ENCODE assay signal across 8 cellular contexts in genomic region chr1:229430761-229431269, GRCh38. TPM values are rescaled to one million over a fixed set of nuclear protein-coding genes. Genes with fewer than 3 reads are reported as not detected.
A peak's percentile ranks its signal among the peaks of the same experiment; 100 is the strongest.
DNase-seq lines count a peak whose midpoint lies in the region; ATAC-seq and TF ChIP-seq lines count a peak whose summit lies in the region.

No MANE protein-coding gene starts in this region.

- TF ChIP-seq CTCF in heart right ventricle (IDR thresholded peaks at IDR 0.05) = peak in 1 of 9 donors; percentile 16

- intact Hi-C loops in heart right ventricle (cut with DNase I) = loop anchor here in 2 of 10 donors (2.0 to 10.0 kb wide), 2 partner anchors 20 to 136 kb away; no protein-coding TSS in a partner anchor

- peaks cover 81% of the 10 kb centered on the region for H3K27me3 Mint-ChIP-seq in activated T-cell treated with anti-CD3 and anti-CD28 coated beads, Interleukin-2, amount 50 U/mL, for 4 hours (ENCODE audit: low read depth)

- H3K4me3 ChIP-seq in HUES48 (ENCODE audit: low read depth, low read length) (peak overlapping the region; percentile 39), heart right ventricle (peak overlapping the region in 6 of 10 donors; percentile 29 to 65 (median 59)), skeletal muscle satellite cell (ENCODE audit: low read length) (no peak overlapping the region)

- H3K4me1 Mint-ChIP-seq in activated T-cell treated with anti-CD3 and anti-CD28 coated beads, Interleukin-2, amount 50 U/mL, for 4 hours (ENCODE audit: low read depth) = peaks cover 18% of the 10 kb centered on the region

- H3K36me3 Mint-ChIP-seq in activated T-cell treated with anti-CD3 and anti-CD28 coated beads, Interleukin-2, amount 50 U/mL, for 4 hours (ENCODE audit: insufficient read depth) = no peaks in the 10 kb centered on the region

- peaks cover 57% of the 10 kb centered on the region for H3K27me3 ChIP-seq in HUES48 (ENCODE audit: control insufficient read depth, insufficient read depth, low read length)
- peaks cover 15 to 100% (median 79%) of the 10 kb centered on the region in 7 donors for H3K27me3 ChIP-seq in heart right ventricle
- peaks cover 72% of the 10 kb centered on the region for H3K27me3 ChIP-seq in skeletal muscle satellite cell (ENCODE audit: control insufficient read depth, insufficient read depth, low read length)

- no peak overlapping the region for H3K9ac ChIP-seq in HUES48 (ENCODE audit: low read depth, low read length)
- no peak overlapping the region for H3K9ac ChIP-seq in skeletal muscle satellite cell (ENCODE audit: low read depth, low read length)

- peak overlapping the region; percentile 9 for H3K4me2 ChIP-seq in skeletal muscle satellite cell (ENCODE audit: low read length)

- 1 to 3% methylated on average over 16 of the region's 16 CpGs for WGBS in heart right ventricle, 2 donors

- no peak overlapping the region for H3K27ac ChIP-seq in HUES48 (ENCODE audit: low read depth, low read length)
- H3K27ac ChIP-seq in heart right ventricle = peak overlapping the region in 5 of 10 donors; percentile 20 to 99 (median 92)

- H3K4me1 ChIP-seq in HUES48 (ENCODE audit: control insufficient read depth, insufficient read depth, low read length) = peaks cover 15% of the 10 kb centered on the region
- peaks cover 0 to 30% (median 24%) of the 10 kb centered on the region in 9 donors for H3K4me1 ChIP-seq in heart right ventricle
- H3K4me1 ChIP-seq in skeletal muscle satellite cell (ENCODE audit: control insufficient read depth, insufficient read depth, low read length) = no peaks in the 10 kb centered on the region

- peak; percentile 49 to 51 for ATAC-seq in activated T-cell treated with anti-CD3 and anti-CD28 coated beads, Interleukin-2, amount 50 U/mL, for 4 hours
- ATAC-seq in heart right ventricle = peak; percentile 10 to 78 (median 36)
- no peak for ATAC-seq in HG02981 (IDR thresholded peaks at IDR 0.05; ENCODE audit: unreplicated experiment)

- no peak for DNase-seq in activated T-cell treated with anti-CD3 and anti-CD28 coated beads, Interleukin-2, amount 50 U/mL, for 4 hours
- DNase-seq in heart right ventricle (peak; percentile 73), KG1 (lab: John Stamatoyannopoulos, UW) (no peak), NK-92 (lab: John Stamatoyannopoulos, UW; ENCODE audit: unreplicated experiment) (no peak), NCI-H2081 (lab: John Stamatoyannopoulos, UW) (no peak)

- H3K4me3 Mint-ChIP-seq in activated T-cell treated with anti-CD3 and anti-CD28 coated beads, Interleukin-2, amount 50 U/mL, for 4 hours = peak overlapping the region; percentile 80

- H3K36me3 ChIP-seq in HUES48 (ENCODE audit: control insufficient read depth, insufficient read depth, low read length) = no peaks in the 10 kb centered on the region
- H3K36me3 ChIP-seq in heart right ventricle = peaks cover 0 to 21% (median 0%) of the 10 kb centered on the region in 9 donors
- no peaks in the 10 kb centered on the region for H3K36me3 ChIP-seq in skeletal muscle satellite cell (ENCODE audit: insufficient read depth, low read length)

- H3K9me3 Mint-ChIP-seq in activated T-cell treated with anti-CD3 and anti-CD28 coated beads, Interleukin-2, amount 50 U/mL, for 4 hours = no peaks in the 10 kb centered on the region

- H3K9me3 ChIP-seq in HUES48 (ENCODE audit: control insufficient read depth, insufficient read depth, low read length) (no peaks in the 10 kb centered on the region), heart right ventricle (no peaks in the 10 kb centered on the region), skeletal muscle satellite cell (replicated peaks; ENCODE audit: low read length) (no peaks in the 10 kb centered on the region)

RNA-seq across cellular contexts. Expression of gene ACTA1, which starts 3.1 kb away (rescaled TPM):
- not detected for total RNA-seq in activated T-cell treated with anti-CD3 and anti-CD28 coated beads, Interleukin-2, amount 50 U/mL, for 4 hours
- over 10,000 TPM in 5 of 10 donors, 1,000 to 10,000 TPM in 4, 100 to 1,000 TPM in 1; 976 to 17,994 (median 10,145) TPM for total RNA-seq in heart right ventricle
- polyA plus RNA-seq in heart right ventricle = 1,000 to 10,000 TPM; 2,463 to 2,779 TPM
- 12.2 TPM in 1 of 2 replicates, not detected in the other for total RNA-seq in skeletal muscle satellite cell (2012; rRNA removed)

Comparison
In these comparisons a context has a peak if more than half of its experiments do, and no peak if none do; other contexts are left out.
1. DNase-seq: peak in heart right ventricle (2 of 2); none in activated T-cell treated with anti-CD3 and anti-CD28 coated beads, Interleukin-2, amount 50 U/mL, for 4 hours (single experiment), KG1 (single experiment), NK-92 (single experiment) and NCI-H2081 (0 of 2).
2. RNA of gene ACTA1, which starts 3.1 kb away (total RNA-seq): 976 to 17,994 TPM in heart right ventricle; not detected in activated T-cell treated with anti-CD3 and anti-CD28 coated beads, Interleukin-2, amount 50 U/mL, for 4 hours; every median in the first group is over 100 times any median in the second.